Comparison of ENCODE assay signal across 19 cellular contexts in genomic region chr7:156080046-156080445, GRCh38.
"Had no signal": no experiment of that assay in that cellular context is flagged by ENCODE, and none has a peak within 500 bp of the region (broad histone marks: within the 10 kb centered on the region; RNA-seq: fewer than 3 reads in every experiment).

No MANE protein-coding gene starts in this region.

- H3K27me3 ChIP-seq: MG63 had no signal

- ATAC-seq: Panc1, PC-3 had no signal

- H3K4me3 ChIP-seq: MG63 had no signal

- DNase-seq: KBM-7, MG63, NCI-H1092 treated with DMSO at 0.1 percent for 48 hours, NCI-H1436, NCI-H187, NCI-H2029, NCI-H2081 treated with DMSO at 0.1 percent for 48 hours, NCI-H2171, NCI-H226, NCI-H446, NCI-H510A, NCI-H524 treated with DMSO at 0.1 percent for 48 hours, NCI-H69, NCI-H774, PC-3, SHP77, SK-N-SH had no signal

- H3K27ac ChIP-seq: RWPE1 had no signal

- H3K36me3 ChIP-seq: MG63 had no signal

- H3K9me3 ChIP-seq: MG63, SK-N-SH had no signal
